In genomic region chr2:36478332-36478738, GRCh38 we compare ENCODE assay signal across 10 cellular contexts.
DNase-seq lines count a peak whose midpoint lies in the region; ATAC-seq and TF ChIP-seq lines count a peak whose summit lies in the region.
"Had no signal": no experiment of that assay in that cellular context is flagged by ENCODE, and none has a peak within 500 bp of the region (broad histone marks: within the 10 kb centered on the region; RNA-seq: fewer than 3 reads in every experiment).

No MANE protein-coding gene starts in this region.

- H3K9ac ChIP-seq in MM.1S (ENCODE audit: low read length), result no peak overlapping the region

- DNase-seq in ACHN, result peak; percentile 82
- DNase-seq in MM.1S, result no peak
- DNase-seq in mesothelial cell of epicardium (ENCODE audit: low spot score in 2 of 2, unreplicated experiment in 2 of 2), result no peak
- no peak for DNase-seq in natural killer cell
- DNase-seq in cerebellar cortex (ENCODE audit: low spot score), result no peak
- DNase-seq in activated gamma-delta T cell treated with Interleukin-2 at 50 U/mL for 16 hours, result no peak
- DNase-seq: stimulated activated CD4-positive, alpha-beta T cell treated with anti-CD3 and anti-CD28 coated beads, Interleukin-12 subunit alpha, Interleukin-12 subunit beta, amount 100 ng/mL, for 4 hours had no signal

- peaks cover 28% of the 10 kb centered on the region for H3K4me1 Mint-ChIP-seq in dendritic cell treated with granulocyte-macrophage colony-stimulating factor and Interleukin-4, amounts not matched to agents 40 ng/mL and 50 ng/mL, for 4 days (ENCODE audit: low read depth)
- peaks cover 32% of the 10 kb centered on the region for H3K4me1 Mint-ChIP-seq in mesothelial cell of epicardium
- peaks cover 0 to 6% of the 10 kb centered on the region in 2 donors for H3K4me1 Mint-ChIP-seq in natural killer cell

- H3K4me3 ChIP-seq in MM.1S (ENCODE audit: low read length), result no peak overlapping the region

- H3K27ac Mint-ChIP-seq in dendritic cell treated with granulocyte-macrophage colony-stimulating factor and Interleukin-4, amounts not matched to agents 40 ng/mL and 50 ng/mL, for 4 days, result peak overlapping the region; percentile 80
- H3K27ac Mint-ChIP-seq in mesothelial cell of epicardium, result peak overlapping the region; percentile 95
- no peak overlapping the region for H3K27ac Mint-ChIP-seq in natural killer cell

- peaks cover 63% of the 10 kb centered on the region for H3K36me3 Mint-ChIP-seq in dendritic cell treated with granulocyte-macrophage colony-stimulating factor and Interleukin-4, amounts not matched to agents 40 ng/mL and 50 ng/mL, for 4 days (ENCODE audit: low read depth)
- H3K36me3 Mint-ChIP-seq in mesothelial cell of epicardium (peaks cover 63% of the 10 kb centered on the region), natural killer cell (peaks cover 40% of the 10 kb centered on the region)

- H3K27me3 Mint-ChIP-seq in dendritic cell treated with granulocyte-macrophage colony-stimulating factor and Interleukin-4, amounts not matched to agents 40 ng/mL and 50 ng/mL, for 4 days, result no peaks in the 10 kb centered on the region
- no peaks in the 10 kb centered on the region for H3K27me3 Mint-ChIP-seq in mesothelial cell of epicardium (ENCODE audit: low read depth)
- no peaks in the 10 kb centered on the region for H3K27me3 Mint-ChIP-seq in natural killer cell (ENCODE audit: low read depth in 2 of 2)

- no peaks in the 10 kb centered on the region for H4K20me1 ChIP-seq in MM.1S (ENCODE audit: insufficient read depth, low read length)

- H3F3A ChIP-seq in MM.1S (ENCODE audit: insufficient read depth, low read length), result no peaks in the 10 kb centered on the region

- peaks cover 46% of the 10 kb centered on the region for H3K9me3 Mint-ChIP-seq in dendritic cell treated with granulocyte-macrophage colony-stimulating factor and Interleukin-4, amounts not matched to agents 40 ng/mL and 50 ng/mL, for 4 days
- H3K9me3 Mint-ChIP-seq in mesothelial cell of epicardium, result peaks cover 24% of the 10 kb centered on the region
- peaks cover 6 to 12% of the 10 kb centered on the region in 2 donors for H3K9me3 Mint-ChIP-seq in natural killer cell

- peak overlapping the region; percentile 50; the same call in 1 of the 2 replicates for H3K27ac ChIP-seq in MM.1S (ENCODE audit: low read length)
- H3K27ac ChIP-seq: C4-2B had no signal

- intact Hi-C loops in dendritic cell treated with granulocyte-macrophage colony-stimulating factor and Interleukin-4, amounts not matched to agents 40 ng/mL and 50 ng/mL, for 4 days (cut with micrococcal nuclease), result no loop called here
- intact Hi-C loops in natural killer cell (cut with micrococcal nuclease), result no loop called here

- H3K4me1 ChIP-seq in MM.1S (ENCODE audit: low read length), result peaks cover 25% of the 10 kb centered on the region

- no peaks in the 10 kb centered on the region for H3K36me3 ChIP-seq in MM.1S (replicated peaks; ENCODE audit: insufficient read depth, low read length)

- H3K79me2 ChIP-seq in MM.1S (ENCODE audit: low read length), result no peaks in the 10 kb centered on the region

- no peak for TF ChIP-seq CTCF in MM.1S (IDR thresholded peaks at IDR 0.05; ENCODE audit: low read length)
- no peak for TF ChIP-seq CTCF in mesothelial cell of epicardium (IDR thresholded peaks at IDR 0.05; ENCODE audit: unreplicated experiment)
- no peak for TF ChIP-seq CTCF in natural killer cell (IDR thresholded peaks at IDR 0.05)

- in situ Hi-C loops in ACHN (cut with HindIII; ENCODE audit: low pct_ligation_motif_present, low pct_unique_long_range_greater_than_20kb, low sequenced_read_pairs), result no loop called here

- no peaks in the 10 kb centered on the region for H3K9me2 ChIP-seq in MM.1S (replicated peaks; ENCODE audit: insufficient read depth, low read length)

- ATAC-seq in HG03342 (IDR thresholded peaks at IDR 0.05; ENCODE audit: unreplicated experiment) (no peak), natural killer cell (no peak)

- no peaks in the 10 kb centered on the region for H3K9me3 ChIP-seq in MM.1S (replicated peaks; ENCODE audit: insufficient read depth, low read length)

- no peaks in the 10 kb centered on the region for H3K27me3 ChIP-seq in MM.1S (replicated peaks; ENCODE audit: insufficient read depth, low read length)

- no peak overlapping the region for H3K4me3 Mint-ChIP-seq in dendritic cell treated with granulocyte-macrophage colony-stimulating factor and Interleukin-4, amounts not matched to agents 40 ng/mL and 50 ng/mL, for 4 days
- H3K4me3 Mint-ChIP-seq in mesothelial cell of epicardium (no peak overlapping the region), natural killer cell (no peak overlapping the region)

- no peak overlapping the region for H2AFZ ChIP-seq in MM.1S (ENCODE audit: low read length)

- H3K4me2 ChIP-seq in MM.1S (ENCODE audit: low read depth, low read length), result 0 out of 2 replicates have a peak overlapping the region, but pooled peaks have one; percentile 7

Comparison
In these comparisons a context has a peak if more than half of its experiments do, and no peak if none do; other contexts are left out.
1. H3K27ac Mint-ChIP-seq: peak in dendritic cell treated with granulocyte-macrophage colony-stimulating factor and Interleukin-4, amounts not matched to agents 40 ng/mL and 50 ng/mL, for 4 days (single experiment) and mesothelial cell of epicardium (single experiment); none in natural killer cell (0 of 2).